Comparison of ENCODE assay signal across 29 cellular contexts in genomic region chr5:137019229-137019628, GRCh38.
"Had no signal": no experiment of that assay in that cellular context is flagged by ENCODE, and none has a peak within 500 bp of the region (broad histone marks: within the 10 kb centered on the region; RNA-seq: fewer than 3 reads in every experiment).

No MANE protein-coding gene starts in this region.

- DNase-seq: activated CD4-positive, alpha-beta memory T cell treated with anti-CD3 and anti-CD28 coated beads, Interleukin-2, amount 10 ng/mL, durations not matched to agents 7 days and 5 days; activated CD4-positive, alpha-beta T cell treated with anti-CD3 and anti-CD28 coated beads for 1 hour; activated CD4-positive, alpha-beta T cell treated with anti-CD3 and anti-CD28 coated beads for 36 hours; activated CD4-positive, alpha-beta T cell treated with anti-CD3 and anti-CD28 coated beads for 48 hours; activated CD4-positive, alpha-beta T cell treated with anti-CD3 and anti-CD28 coated beads, Interleukin-2, amount 10 ng/mL, durations not matched to agents 7 days and 5 days; activated CD4-positive, alpha-beta T cell treated with anti-CD3 and anti-CD28 coated beads, Interleukin-2, amount 50 U/mL, for 48 hours; activated CD4-positive, CD25-positive, alpha-beta regulatory T cell; activated CD8-positive, alpha-beta memory T cell treated with anti-CD3 and anti-CD28 coated beads for 24 hours; activated CD8-positive, alpha-beta memory T cell treated with anti-CD3 and anti-CD28 coated beads, Interleukin-2, amount 10 ng/mL, durations not matched to agents 7 days and 5 days; activated CD8-positive, alpha-beta memory T cell treated with anti-CD3 and anti-CD28 coated beads, Interleukin-2, amount 50 U/mL, for 48 hours; activated CD8-positive, alpha-beta T cell treated with anti-CD3 and anti-CD28 coated beads, Interleukin-2, amount 10 ng/mL, durations not matched to agents 7 days and 5 days; activated effector memory CD4-positive, alpha-beta T cell treated with Interleukin-2 at 50 U/mL for 16 hours; activated gamma-delta T cell; activated naive CD4-positive, alpha-beta T cell treated with anti-CD3 and anti-CD28 coated beads, Interleukin-2, amount 10 ng/mL, durations not matched to agents 7 days and 5 days; activated naive CD4-positive, alpha-beta T cell treated with Interleukin-2 at 50 U/mL for 16 hours; activated naive CD8-positive, alpha-beta T cell treated with anti-CD3 and anti-CD28 coated beads, Interleukin-2, amount 10 ng/mL, durations not matched to agents 7 days and 5 days; activated naive CD8-positive, alpha-beta T cell treated with anti-CD3 and anti-CD28 coated beads, Interleukin-2, amount 50 U/mL, for 24 hours; activated T-cell treated with anti-CD3 and anti-CD28 coated beads, Interleukin-2, amount 50 U/mL, for 24 hours; activated T-cell treated with anti-CD3 and anti-CD28 coated beads, Interleukin-2, amount 50 U/mL, for 48 hours; amygdala; anterior cingulate cortex; caudate nucleus; cerebellar nuclear complex; T-helper 2 cell; T-helper 9 cell; WERI-Rb-1 had no signal

- H3K27me3 ChIP-seq: ascending aorta, cardiac muscle cell had no signal

- H3K4me1 ChIP-seq: ascending aorta had no signal

- H3K4me3 ChIP-seq: ascending aorta, cardiac muscle cell had no signal

- H3K9me3 ChIP-seq: ascending aorta had no signal

- FAIRE-seq: bronchial epithelial cell had no signal

- H3K36me3 ChIP-seq: ascending aorta, cardiac muscle cell, WERI-Rb-1 had no signal

- H3K27ac ChIP-seq: ascending aorta, cardiac muscle cell, WERI-Rb-1 had no signal
